ENCODE assay signal across 11 cellular contexts in genomic region chr16:30069575-30070462, GRCh38. TPM values are rescaled to one million over a fixed set of nuclear protein-coding genes. Genes with fewer than 3 reads are reported as not detected.
DNase-seq lines count a peak whose midpoint lies in the region; ATAC-seq and TF ChIP-seq lines count a peak whose summit lies in the region.
"Had no signal": no experiment of that assay in that cellular context is flagged by ENCODE, and none has a peak within 500 bp of the region (broad histone marks: within the 10 kb centered on the region; RNA-seq: fewer than 3 reads in every experiment).

No MANE protein-coding gene starts in this region.

- H3K4me1 Mint-ChIP-seq in activated T-cell treated with anti-CD3 and anti-CD28 coated beads, Interleukin-2, amount 50 U/mL, for 24 hours (ENCODE audit: low read depth): peaks cover 44% of the 10 kb centered on the region
- H3K4me1 Mint-ChIP-seq in activated naive CD8-positive, alpha-beta T cell (ENCODE audit: low read depth): peaks cover 36% of the 10 kb centered on the region

- DNase-seq in activated T-cell treated with anti-CD3 and anti-CD28 coated beads, Interleukin-2, amount 50 U/mL, for 24 hours: no peak
- no peak for DNase-seq in activated T-cell treated with anti-CD3 and anti-CD28 coated beads for 4 hours
- peak; percentile 85 for DNase-seq in foreskin melanocyte
- DNase-seq in stomach: no peak
- DNase-seq in SKM-1 (lab: John Stamatoyannopoulos, UW; ENCODE audit: unreplicated experiment): no peak
- DNase-seq: AML-193, NCI-H146 had no signal

- peak overlapping the region in 4 of 5 donors; percentile 14 to 98 (median 61) for H3K27ac ChIP-seq in stomach

- H3K4me3 ChIP-seq in stomach: peak overlapping the region in 2 of 4 donors; percentile 25 to 75

- peak overlapping the region; percentile 53 for H3K4me3 Mint-ChIP-seq in activated T-cell treated with anti-CD3 and anti-CD28 coated beads, Interleukin-2, amount 50 U/mL, for 24 hours
- H3K4me3 Mint-ChIP-seq in activated naive CD8-positive, alpha-beta T cell: peak overlapping the region; percentile 27

- 70 to 76% (median 75%) methylated on average over 30 to 31 of the region's 31 CpGs for WGBS in stomach, 5 donors

- TF ChIP-seq EP300 in stomach (IDR thresholded peaks at IDR 0.05): no peak

- H3K36me3 Mint-ChIP-seq in activated T-cell treated with anti-CD3 and anti-CD28 coated beads, Interleukin-2, amount 50 U/mL, for 24 hours (ENCODE audit: low read depth): peaks cover 87% of the 10 kb centered on the region
- peaks cover 2% of the 10 kb centered on the region for H3K36me3 Mint-ChIP-seq in activated naive CD8-positive, alpha-beta T cell

- TF ChIP-seq CTCF in stomach (IDR thresholded peaks at IDR 0.05): no peak

- intact Hi-C loops in stomach (cut with DNase I; ENCODE audit: low total_unique reads): no loop called here

- H3K36me3 ChIP-seq in stomach: peaks cover 62 to 72% (median 68%) of the 10 kb centered on the region in 4 donors

- no peaks in the 10 kb centered on the region for H3K27me3 ChIP-seq in stomach

- no peak for TF ChIP-seq POLR2A in stomach (IDR thresholded peaks at IDR 0.05)

- peaks cover 34 to 60% (median 48%) of the 10 kb centered on the region in 4 donors for H3K4me1 ChIP-seq in stomach

- no peaks in the 10 kb centered on the region for H3K9me3 ChIP-seq in stomach

- no peak for ATAC-seq in GM19395 (IDR thresholded peaks at IDR 0.05; ENCODE audit: unreplicated experiment)
- no peak for ATAC-seq in GM18868 (IDR thresholded peaks at IDR 0.05; ENCODE audit: unreplicated experiment)

- no peaks in the 10 kb centered on the region for H3K9me3 Mint-ChIP-seq in activated T-cell treated with anti-CD3 and anti-CD28 coated beads, Interleukin-2, amount 50 U/mL, for 24 hours
- H3K9me3 Mint-ChIP-seq in activated naive CD8-positive, alpha-beta T cell (ENCODE audit: low read depth): no peaks in the 10 kb centered on the region

- H3K27ac Mint-ChIP-seq in activated T-cell treated with anti-CD3 and anti-CD28 coated beads, Interleukin-2, amount 50 U/mL, for 24 hours: peak overlapping the region; percentile 91
- H3K27ac Mint-ChIP-seq in activated naive CD8-positive, alpha-beta T cell: peak overlapping the region; percentile 50

- H3K27me3 Mint-ChIP-seq in activated T-cell treated with anti-CD3 and anti-CD28 coated beads, Interleukin-2, amount 50 U/mL, for 24 hours: no peaks in the 10 kb centered on the region
- no peaks in the 10 kb centered on the region for H3K27me3 Mint-ChIP-seq in activated naive CD8-positive, alpha-beta T cell

RNA-seq across cellular contexts. Expression of gene ALDOA, which starts 4.3 kb away (rescaled TPM):
- 1,000 to 10,000 TPM in 1 of 5 donors, 100 to 1,000 TPM in 4; 180 to 2,515 (median 698) TPM for total RNA-seq in stomach
- 1,000 to 10,000 TPM in 1 of 3 donors, 100 to 1,000 TPM in 2; 740 to 1,310 (median 887) TPM for polyA plus RNA-seq in stomach

RNA-seq across cellular contexts. Expression of gene PPP4C, which starts 6.0 kb away (rescaled TPM):
- 10 to 100 TPM; 21.4 to 86.1 (median 63.6) TPM for total RNA-seq in stomach
- polyA plus RNA-seq in stomach: 100 to 1,000 TPM in 1 of 3 donors, 10 to 100 TPM in 2; 76.1 to 118 (median 93.3) TPM

RNA-seq across cellular contexts. Expression of gene TBX6, which starts 21.9 kb away (rescaled TPM):
- total RNA-seq in stomach: 10 to 100 TPM in 1 of 5 donors, 1 to 10 TPM in 1, not detected in 3; 3.8 to 25.0 TPM
- 1 to 10 TPM; 1.1 to 2.5 (median 2.1) TPM for polyA plus RNA-seq in stomach

RNA-seq across cellular contexts. Expression of gene YPEL3, which starts 26.2 kb away (rescaled TPM):
- total RNA-seq in stomach: 100 to 1,000 TPM in 1 of 5 donors, 10 to 100 TPM in 4; 13.9 to 116 (median 37.9) TPM
- 100 to 1,000 TPM; 103 to 162 (median 111) TPM for polyA plus RNA-seq in stomach

RNA-seq across cellular contexts. Expression of gene TLCD3B, which starts 38.7 kb away (rescaled TPM):
- under 1 TPM in 1 of 5 donors, not detected in 4; 0.92 TPM for total RNA-seq in stomach
- polyA plus RNA-seq in stomach: under 1 TPM in 1 of 3 donors, not detected in 2; 0.18 TPM
- total RNA-seq: aorta had no signal
- polyA plus RNA-seq: aorta had no signal
